ENCODE assay signal across 8 cellular contexts in genomic region chr20:45044084-45044573, GRCh38. TPM values are rescaled to one million over a fixed set of nuclear protein-coding genes. Genes with fewer than 3 reads are reported as not detected.
DNase-seq lines count a peak whose midpoint lies in the region; ATAC-seq and TF ChIP-seq lines count a peak whose summit lies in the region.

No MANE protein-coding gene starts in this region.

- no peaks in the 10 kb centered on the region for H3K36me3 Mint-ChIP-seq in chondrocyte (ENCODE audit: low read depth)

- no peak for TF ChIP-seq POLR2A in thyroid gland (IDR thresholded peaks at IDR 0.05)

- intact Hi-C loops in thyroid gland (cut with DNase I), result loop anchor here (10.0 kb wide), 1 partner anchor 51 kb away; no protein-coding TSS in a partner anchor

- no peaks in the 10 kb centered on the region for H3K27me3 ChIP-seq in thyroid gland

- peak; percentile 59 for DNase-seq in AG08396 (ENCODE audit: low spot score)
- peak; percentile 71 for DNase-seq in GM03348 (ENCODE audit: low spot score)
- DNase-seq in NCI-H1092 (lab: John Stamatoyannopoulos, UW), result peak; percentile 52
- peak; percentile 54 for DNase-seq in SKM-1 treated with dmso at 0.1 percent for 144 hours (lab: John Stamatoyannopoulos, UW; ENCODE audit: unreplicated experiment)
- DNase-seq in chondrocyte (ENCODE audit: low spot score), result no peak
- DNase-seq in left lobe of liver (ENCODE audit: low spot score), result no peak
- DNase-seq in thyroid gland, result peak; percentile 11 to 19

- peak; percentile 97 for TF ChIP-seq CTCF in chondrocyte (IDR thresholded peaks at IDR 0.05)
- peak; percentile 36 to 91 (median 73) for TF ChIP-seq CTCF in thyroid gland (IDR thresholded peaks at IDR 0.05)

- no peaks in the 10 kb centered on the region for H3K27me3 Mint-ChIP-seq in chondrocyte (ENCODE audit: low read depth)

- 36 to 46% methylated on average over 5 of the region's 5 CpGs for WGBS in thyroid gland, 2 donors

- H3K27ac ChIP-seq in thyroid gland, result no peak overlapping the region

- no peaks in the 10 kb centered on the region for H3K4me1 ChIP-seq in thyroid gland

- H3K4me3 ChIP-seq in thyroid gland (replicated peaks in 1 of 3), result no peak overlapping the region

- no peaks in the 10 kb centered on the region for H3K36me3 ChIP-seq in thyroid gland

- ATAC-seq in left lobe of liver (peak; percentile 96), HG02759 (IDR thresholded peaks at IDR 0.05; ENCODE audit: unreplicated experiment) (no peak)

- no peak overlapping the region for H3K4me3 Mint-ChIP-seq in chondrocyte (ENCODE audit: unreplicated experiment)

- H3K4me1 Mint-ChIP-seq in chondrocyte (ENCODE audit: low read depth), result peaks cover 37% of the 10 kb centered on the region

- H3K9me3 Mint-ChIP-seq in chondrocyte (ENCODE audit: low read depth), result no peaks in the 10 kb centered on the region

- H3K27ac Mint-ChIP-seq in chondrocyte (ENCODE audit: unreplicated experiment), result no peak overlapping the region

- no peaks in the 10 kb centered on the region for H3K9me3 ChIP-seq in thyroid gland

RNA-seq across cellular contexts. Expression of gene KCNS1, which starts 56.8 kb away (rescaled TPM):
- total RNA-seq in chondrocyte, result 0.55 to 1.1 TPM (median 0.59 TPM) in 3 replicates
- total RNA-seq in left lobe of liver, result not detected
- total RNA-seq in thyroid gland, result under 1 TPM in 2 of 4 donors, not detected in 2; 0.20 to 0.78 TPM

Comparison
In these comparisons a context has a peak if more than half of its experiments do, and no peak if none do; other contexts are left out.
1. DNase-seq: peak in AG08396 (single experiment), GM03348 (single experiment), NCI-H1092 (single experiment), SKM-1 treated with dmso at 0.1 percent for 144 hours (single experiment) and thyroid gland (2 of 2); none in chondrocyte (single experiment) and left lobe of liver (single experiment).